Comparison of ENCODE assay signal across 2 cellular contexts in genomic region chr2:167844714-167845530, GRCh38.
A peak's percentile ranks its signal among the peaks of the same experiment; 100 is the strongest.
TF ChIP-seq lines count a peak whose summit lies in the region.

No MANE protein-coding gene starts in this region.

TF ChIP-seq in HepG2, 621 proteins besides CTCF, POLR2A, EP300 and RAD21 (continued from another document and continues in another):
- no peak for TF ChIP-seq PRDM10 (CRISPR knock-in tag; IDR thresholded peaks at IDR 0.05; ENCODE audit: low read depth)
- TF ChIP-seq HMG20B (CRISPR knock-in tag; conservative IDR thresholded peaks at IDR 0.05) = no peak
- no peak for TF ChIP-seq ZNF331 (CRISPR knock-in tag; IDR thresholded peaks at IDR 0.05)
- no peak for TF ChIP-seq KDM4B (CRISPR knock-in tag; IDR thresholded peaks at IDR 0.05)
- TF ChIP-seq, protein P1, sequence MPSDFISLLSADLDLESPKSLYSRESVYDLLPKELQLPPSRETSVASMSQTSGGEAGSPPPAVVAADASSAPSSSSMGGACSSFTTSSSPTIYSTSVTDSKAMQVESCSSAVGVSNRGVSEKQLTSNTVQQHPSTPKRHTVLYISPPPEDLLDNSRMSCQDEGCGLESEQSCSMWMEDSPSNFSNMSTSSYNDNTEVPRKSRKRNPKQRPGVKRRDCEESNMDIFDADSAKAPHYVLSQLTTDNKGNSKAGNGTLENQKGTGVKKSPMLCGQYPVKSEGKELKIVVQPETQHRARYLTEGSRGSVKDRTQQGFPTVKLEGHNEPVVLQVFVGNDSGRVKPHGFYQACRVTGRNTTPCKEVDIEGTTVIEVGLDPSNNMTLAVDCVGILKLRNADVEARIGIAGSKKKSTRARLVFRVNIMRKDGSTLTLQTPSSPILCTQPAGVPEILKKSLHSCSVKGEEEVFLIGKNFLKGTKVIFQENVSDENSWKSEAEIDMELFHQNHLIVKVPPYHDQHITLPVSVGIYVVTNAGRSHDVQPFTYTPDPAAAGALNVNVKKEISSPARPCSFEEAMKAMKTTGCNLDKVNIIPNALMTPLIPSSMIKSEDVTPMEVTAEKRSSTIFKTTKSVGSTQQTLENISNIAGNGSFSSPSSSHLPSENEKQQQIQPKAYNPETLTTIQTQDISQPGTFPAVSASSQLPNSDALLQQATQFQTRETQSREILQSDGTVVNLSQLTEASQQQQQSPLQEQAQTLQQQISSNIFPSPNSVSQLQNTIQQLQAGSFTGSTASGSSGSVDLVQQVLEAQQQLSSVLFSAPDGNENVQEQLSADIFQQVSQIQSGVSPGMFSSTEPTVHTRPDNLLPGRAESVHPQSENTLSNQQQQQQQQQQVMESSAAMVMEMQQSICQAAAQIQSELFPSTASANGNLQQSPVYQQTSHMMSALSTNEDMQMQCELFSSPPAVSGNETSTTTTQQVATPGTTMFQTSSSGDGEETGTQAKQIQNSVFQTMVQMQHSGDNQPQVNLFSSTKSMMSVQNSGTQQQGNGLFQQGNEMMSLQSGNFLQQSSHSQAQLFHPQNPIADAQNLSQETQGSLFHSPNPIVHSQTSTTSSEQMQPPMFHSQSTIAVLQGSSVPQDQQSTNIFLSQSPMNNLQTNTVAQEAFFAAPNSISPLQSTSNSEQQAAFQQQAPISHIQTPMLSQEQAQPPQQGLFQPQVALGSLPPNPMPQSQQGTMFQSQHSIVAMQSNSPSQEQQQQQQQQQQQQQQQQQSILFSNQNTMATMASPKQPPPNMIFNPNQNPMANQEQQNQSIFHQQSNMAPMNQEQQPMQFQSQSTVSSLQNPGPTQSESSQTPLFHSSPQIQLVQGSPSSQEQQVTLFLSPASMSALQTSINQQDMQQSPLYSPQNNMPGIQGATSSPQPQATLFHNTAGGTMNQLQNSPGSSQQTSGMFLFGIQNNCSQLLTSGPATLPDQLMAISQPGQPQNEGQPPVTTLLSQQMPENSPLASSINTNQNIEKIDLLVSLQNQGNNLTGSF (CRISPR knock-in tag; IDR thresholded peaks at IDR 0.05) = no peak
- no peak for TF ChIP-seq RBFOX2 (IDR thresholded peaks at IDR 0.05; ENCODE audit: low read depth, low read length)
- TF ChIP-seq, protein P2, sequence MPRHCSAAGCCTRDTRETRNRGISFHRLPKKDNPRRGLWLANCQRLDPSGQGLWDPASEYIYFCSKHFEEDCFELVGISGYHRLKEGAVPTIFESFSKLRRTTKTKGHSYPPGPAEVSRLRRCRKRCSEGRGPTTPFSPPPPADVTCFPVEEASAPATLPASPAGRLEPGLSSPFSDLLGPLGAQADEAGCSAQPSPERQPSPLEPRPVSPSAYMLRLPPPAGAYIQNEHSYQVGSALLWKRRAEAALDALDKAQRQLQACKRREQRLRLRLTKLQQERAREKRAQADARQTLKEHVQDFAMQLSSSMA (CRISPR knock-in tag; IDR thresholded peaks at IDR 0.05) = 0 out of 2 replicates have a peak, but pooled peaks have one; percentile 28
- TF ChIP-seq ZNF850 (CRISPR knock-in tag; conservative IDR thresholded peaks at IDR 0.05) = no peak
- peak; percentile 57; the same call in 1 of the 2 replicates for TF ChIP-seq GLI4 (CRISPR knock-in tag; IDR thresholded peaks at IDR 0.05; ENCODE audit: borderline replicate concordance)
- TF ChIP-seq, protein P3, sequence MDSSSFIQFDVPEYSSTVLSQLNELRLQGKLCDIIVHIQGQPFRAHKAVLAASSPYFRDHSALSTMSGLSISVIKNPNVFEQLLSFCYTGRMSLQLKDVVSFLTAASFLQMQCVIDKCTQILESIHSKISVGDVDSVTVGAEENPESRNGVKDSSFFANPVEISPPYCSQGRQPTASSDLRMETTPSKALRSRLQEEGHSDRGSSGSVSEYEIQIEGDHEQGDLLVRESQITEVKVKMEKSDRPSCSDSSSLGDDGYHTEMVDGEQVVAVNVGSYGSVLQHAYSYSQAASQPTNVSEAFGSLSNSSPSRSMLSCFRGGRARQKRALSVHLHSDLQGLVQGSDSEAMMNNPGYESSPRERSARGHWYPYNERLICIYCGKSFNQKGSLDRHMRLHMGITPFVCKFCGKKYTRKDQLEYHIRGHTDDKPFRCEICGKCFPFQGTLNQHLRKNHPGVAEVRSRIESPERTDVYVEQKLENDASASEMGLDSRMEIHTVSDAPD (CRISPR knock-in tag; IDR thresholded peaks at IDR 0.05) = no peak
- no peak for TF ChIP-seq ADNP (CRISPR knock-in tag; IDR thresholded peaks at IDR 0.05)

TF ChIP-seq in WTC11, 78 proteins besides CTCF, POLR2A, EP300 and RAD21 (continued from another document):
- TF ChIP-seq AFF4 (CRISPR knock-in tag; IDR thresholded peaks at IDR 0.05; ENCODE audit: borderline replicate concordance) = 0 out of 2 replicates have a peak, but pooled peaks have one; percentile 43
- TF ChIP-seq, protein P4, sequence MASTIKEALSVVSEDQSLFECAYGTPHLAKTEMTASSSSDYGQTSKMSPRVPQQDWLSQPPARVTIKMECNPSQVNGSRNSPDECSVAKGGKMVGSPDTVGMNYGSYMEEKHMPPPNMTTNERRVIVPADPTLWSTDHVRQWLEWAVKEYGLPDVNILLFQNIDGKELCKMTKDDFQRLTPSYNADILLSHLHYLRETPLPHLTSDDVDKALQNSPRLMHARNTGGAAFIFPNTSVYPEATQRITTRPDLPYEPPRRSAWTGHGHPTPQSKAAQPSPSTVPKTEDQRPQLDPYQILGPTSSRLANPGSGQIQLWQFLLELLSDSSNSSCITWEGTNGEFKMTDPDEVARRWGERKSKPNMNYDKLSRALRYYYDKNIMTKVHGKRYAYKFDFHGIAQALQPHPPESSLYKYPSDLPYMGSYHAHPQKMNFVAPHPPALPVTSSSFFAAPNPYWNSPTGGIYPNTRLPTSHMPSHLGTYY (CRISPR knock-in tag; IDR thresholded peaks at IDR 0.05) = 0 out of 2 replicates have a peak, but pooled peaks have one; percentile 30
- TF ChIP-seq CREM (CRISPR knock-in tag; IDR thresholded peaks at IDR 0.05) = peak; percentile 30
- TF ChIP-seq NFATC4 (CRISPR knock-in tag; IDR thresholded peaks at IDR 0.05) = no peak
- 0 out of 2 replicates have a peak, but pooled peaks have one; percentile 59 for TF ChIP-seq FOXP4 (CRISPR knock-in tag; IDR thresholded peaks at IDR 0.05)
- TF ChIP-seq NFE2L1 (CRISPR knock-in tag; IDR thresholded peaks at IDR 0.05) = peak; percentile 97
- TF ChIP-seq SP1 (CRISPR knock-in tag; conservative IDR thresholded peaks at IDR 0.05) = peak; percentile 66; the same call in 1 of the 2 replicates
- no peak for TF ChIP-seq ZNF317 (CRISPR knock-in tag; IDR thresholded peaks at IDR 0.05; ENCODE audit: borderline replicate concordance, low read depth)
- peak; percentile 97 for TF ChIP-seq ZNF423 (CRISPR knock-in tag; IDR thresholded peaks at IDR 0.05)
- TF ChIP-seq, protein P5, sequence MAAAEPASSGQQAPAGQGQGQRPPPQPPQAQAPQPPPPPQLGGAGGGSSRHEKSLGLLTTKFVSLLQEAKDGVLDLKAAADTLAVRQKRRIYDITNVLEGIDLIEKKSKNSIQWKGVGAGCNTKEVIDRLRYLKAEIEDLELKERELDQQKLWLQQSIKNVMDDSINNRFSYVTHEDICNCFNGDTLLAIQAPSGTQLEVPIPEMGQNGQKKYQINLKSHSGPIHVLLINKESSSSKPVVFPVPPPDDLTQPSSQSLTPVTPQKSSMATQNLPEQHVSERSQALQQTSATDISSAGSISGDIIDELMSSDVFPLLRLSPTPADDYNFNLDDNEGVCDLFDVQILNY (CRISPR knock-in tag; IDR thresholded peaks at IDR 0.05) = 0 out of 2 replicates have a peak, but pooled peaks have one; percentile 30
- TF ChIP-seq TP53 (CRISPR knock-in tag; IDR thresholded peaks at IDR 0.05) = 0 out of 2 replicates have a peak, but pooled peaks have one; percentile 21
- TF ChIP-seq, protein P6, sequence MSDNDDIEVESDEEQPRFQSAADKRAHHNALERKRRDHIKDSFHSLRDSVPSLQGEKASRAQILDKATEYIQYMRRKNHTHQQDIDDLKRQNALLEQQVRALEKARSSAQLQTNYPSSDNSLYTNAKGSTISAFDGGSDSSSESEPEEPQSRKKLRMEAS (CRISPR knock-in tag; IDR thresholded peaks at IDR 0.05) = peak; percentile 21; the same call in 1 of the 2 replicates
- TF ChIP-seq SMAD3 (CRISPR knock-in tag; IDR thresholded peaks at IDR 0.05; ENCODE audit: borderline replicate concordance) = no peak
